8 cellular contexts compared by ENCODE assay signal in genomic region chr1:14924455-14925325, GRCh38.
DNase-seq lines count a peak whose midpoint lies in the region; ATAC-seq and TF ChIP-seq lines count a peak whose summit lies in the region.

No MANE protein-coding gene starts in this region.

- H3K9me3 Mint-ChIP-seq in effector memory CD8-positive, alpha-beta T cell, result no peaks in the 10 kb centered on the region

- H2AFZ ChIP-seq in ACC112 (ENCODE audit: low read length, unreplicated experiment), result peak overlapping the region; percentile 14

- peaks cover 11% of the 10 kb centered on the region for H3K4me1 Mint-ChIP-seq in T-helper 17 cell
- H3K4me1 Mint-ChIP-seq in effector memory CD8-positive, alpha-beta T cell (ENCODE audit: low read depth in 2 of 2), result peaks cover 0 to 7% of the 10 kb centered on the region in 2 donors

- H3K9me3 ChIP-seq in T-helper 17 cell (ENCODE audit: control insufficient read depth, low read length, poor library complexity, severe bottlenecking) (no peaks in the 10 kb centered on the region), lung (ENCODE audit: control insufficient read depth in 2 of 2, insufficient read depth in 1 of 2, low read length in 1 of 2) (no peaks in the 10 kb centered on the region), thoracic aorta (no peaks in the 10 kb centered on the region)

- H3K27me3 ChIP-seq in ACC112 (ENCODE audit: insufficient read depth, low read length), result no peaks in the 10 kb centered on the region
- H3K27me3 ChIP-seq in lung (ENCODE audit: control insufficient read depth, insufficient read depth), result no peaks in the 10 kb centered on the region
- H3K27me3 ChIP-seq in thoracic aorta (replicated peaks; ENCODE audit: insufficient read depth), result no peaks in the 10 kb centered on the region

- WGBS in lung, 2 donors, result 1% methylated on average over 58 to 93 of the region's 93 CpGs

- H3K4me1 ChIP-seq in ACC112 (ENCODE audit: control insufficient read depth, insufficient read depth, low read length, unreplicated experiment) (peaks cover 4% of the 10 kb centered on the region), lung (ENCODE audit: control insufficient read depth in 2 of 2, insufficient read depth in 2 of 2, low read length in 2 of 2) (peaks cover 0 to 11% of the 10 kb centered on the region in 2 donors), thoracic aorta (ENCODE audit: control insufficient read depth in 1 of 2, low read depth in 2 of 2) (peaks cover 7 to 13% of the 10 kb centered on the region in 2 donors)

- peaks cover 2% of the 10 kb centered on the region for H3K36me3 Mint-ChIP-seq in T-helper 17 cell (ENCODE audit: low read depth)
- no peaks in the 10 kb centered on the region for H3K36me3 Mint-ChIP-seq in effector memory CD8-positive, alpha-beta T cell (ENCODE audit: insufficient read depth)

- H3K79me2 ChIP-seq in ACC112 (ENCODE audit: control insufficient read depth, insufficient read depth, low read length, unreplicated experiment), result no peaks in the 10 kb centered on the region

- TF ChIP-seq CTCF in GM12864 (IDR thresholded peaks at IDR 0.05; ENCODE audit: low read depth, low read length, missing control alignments) (no peak), lung (IDR thresholded peaks at IDR 0.05; ENCODE audit: control extremely low read depth, extremely low read depth) (no peak), thoracic aorta (IDR thresholded peaks at IDR 0.05) (no peak)

- H3K4me3 ChIP-seq in ACC112 (ENCODE audit: low read depth, low read length) (peak overlapping the region; percentile 96), GM12864 (ENCODE audit: low read depth, low read length) (peak overlapping the region; percentile 36), lung (peak overlapping the region; percentile 62), thoracic aorta (peak overlapping the region; percentile 86)

- no peak for ATAC-seq in T-helper 17 cell
- peak; percentile 16 for ATAC-seq in effector memory CD8-positive, alpha-beta T cell (replicated peaks)
- ATAC-seq in lung (ENCODE audit: insufficient read depth, low FRiP score), result no peak
- peak; percentile 50 for ATAC-seq in thoracic aorta (ENCODE audit: insufficient number of reproducible peaks, low FRiP score, low read depth)

- no peak overlapping the region for H3K27ac Mint-ChIP-seq in T-helper 17 cell
- no peak overlapping the region for H3K27ac Mint-ChIP-seq in effector memory CD8-positive, alpha-beta T cell

- H3K36me3 ChIP-seq in ACC112 (ENCODE audit: insufficient read depth, low read length), result no peaks in the 10 kb centered on the region
- no peaks in the 10 kb centered on the region for H3K36me3 ChIP-seq in lung (ENCODE audit: control insufficient read depth in 2 of 2, insufficient read depth in 2 of 2, low read length in 2 of 2)
- H3K36me3 ChIP-seq in thoracic aorta, result no peaks in the 10 kb centered on the region

- DNase-seq in GM12864 (ENCODE audit: low read depth), result no peak
- DNase-seq in T-helper 17 cell, result no peak
- DNase-seq in effector memory CD8-positive, alpha-beta T cell, result no peak
- DNase-seq in lung (ENCODE audit: low spot score), result no peak
- no peak for DNase-seq in thoracic aorta (ENCODE audit: low spot score)
- DNase-seq in OCI-M1 (lab: John Stamatoyannopoulos, UW), result no peak
- no peak for DNase-seq in NCI-H2081 treated with DMSO at 0.1 percent for 48 hours (lab: John Stamatoyannopoulos, UW)

- H3K27ac ChIP-seq in ACC112 (ENCODE audit: low read depth, low read length) (no peak overlapping the region), lung (ENCODE audit: low read depth in 1 of 2, low read length in 1 of 2) (peak overlapping the region in 1 of 2 donors; percentile 68), thoracic aorta (no peak overlapping the region)

- peaks cover 66% of the 10 kb centered on the region for H3K27me3 Mint-ChIP-seq in T-helper 17 cell
- H3K27me3 Mint-ChIP-seq in effector memory CD8-positive, alpha-beta T cell, result peaks cover 62 to 90% of the 10 kb centered on the region in 2 donors

- peak overlapping the region; percentile 59 for H3K4me3 Mint-ChIP-seq in T-helper 17 cell
- H3K4me3 Mint-ChIP-seq in effector memory CD8-positive, alpha-beta T cell, result peak overlapping the region; percentile 53 to 61

Comparison
In these comparisons a context has a peak if more than half of its experiments do, and no peak if none do; other contexts are left out.
1. H3K4me3 ChIP-seq: peak in every context shown above with its lines; median percentile 96 in ACC112; 86 in thoracic aorta; 62 in lung; 36 in GM12864.
2. ATAC-seq: peak in effector memory CD8-positive, alpha-beta T cell (single experiment) and thoracic aorta (single experiment); none in T-helper 17 cell (single experiment) and lung (single experiment).